ENCODE assay signal across 9 cellular contexts in the genomic region with DNA sequence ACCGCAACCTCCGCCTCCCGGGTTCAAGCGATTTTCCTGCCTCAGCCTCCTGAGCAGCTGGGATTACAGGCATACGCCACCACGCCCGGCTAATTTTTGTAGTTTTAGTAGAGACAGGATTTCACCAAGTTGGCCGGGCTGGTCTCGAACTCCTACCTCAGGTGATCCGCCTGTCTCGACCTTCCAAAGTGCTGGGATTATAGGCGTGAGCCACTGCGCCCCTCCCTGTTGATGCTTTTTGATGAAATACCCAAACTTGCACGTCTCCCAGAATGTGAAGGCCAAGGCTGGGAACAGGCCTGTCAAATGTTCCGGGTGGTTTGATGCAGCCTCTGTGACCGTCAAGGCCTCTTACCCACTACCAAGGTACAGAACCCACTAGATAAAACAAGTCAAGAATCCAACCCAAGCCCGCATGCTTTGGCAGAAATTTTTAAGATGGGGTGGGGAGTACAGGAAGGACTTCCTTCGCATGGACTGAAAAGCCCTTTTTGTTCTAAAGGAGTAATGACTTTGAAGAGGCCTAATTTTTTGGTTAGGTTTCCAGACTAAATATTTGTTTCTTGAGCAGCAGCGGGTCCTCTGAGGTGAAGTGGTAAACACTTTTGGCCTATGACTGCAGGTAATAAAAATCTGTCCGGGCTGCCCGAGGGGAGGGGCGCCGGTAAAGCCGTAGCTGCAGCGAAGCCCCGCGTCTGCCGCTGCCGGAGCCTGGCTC. TPM values are rescaled to one million over a fixed set of nuclear protein-coding genes. Genes with fewer than 3 reads are reported as not detected.
A peak's percentile ranks its signal among the peaks of the same experiment; 100 is the strongest.
DNase-seq lines count a peak whose midpoint lies in the region; ATAC-seq and TF ChIP-seq lines count a peak whose summit lies in the region.
"Had no signal": no experiment of that assay in that cellular context is flagged by ENCODE, and none has a peak within 500 bp of the region (broad histone marks: within the 10 kb centered on the region; RNA-seq: fewer than 3 reads in every experiment).

No MANE protein-coding gene starts in this region.

- intact Hi-C loops in activated T-helper 1 cell treated with anti-CD3 and anti-CD28 coated beads, Interleukin-12 subunit alpha, Interleukin-12 subunit beta, Interleukin-2, Interleukin-4 antibody, amounts not matched to agents 30 ng/mL and 10 ng/mL and 1 ng/mL, durations not matched to agents 14 hours and 24 hours and 36 hours (cut with micrococcal nuclease): loop anchor here (2.0 kb wide), 1 partner anchor 397 kb away; no protein-coding TSS in a partner anchor

- H3K4me1 ChIP-seq in foreskin keratinocyte: no peaks in the 10 kb centered on the region

- H3K27me3 ChIP-seq in foreskin keratinocyte: peaks cover 100% of the 10 kb centered on the region

- DNase-seq in ELF-1 (ENCODE audit: low read depth, low spot score): peak; percentile 11
- DNase-seq in activated T-helper 1 cell treated with anti-CD3 and anti-CD28 coated beads, Interleukin-12 subunit alpha, Interleukin-12 subunit beta, Interleukin-2, Interleukin-4 antibody, amounts not matched to agents 30 ng/mL and 10 ng/mL and 1 ng/mL, durations not matched to agents 14 hours and 24 hours and 36 hours (ENCODE audit: low spot score): no peak
- DNase-seq in nephron progenitor cell: no peak
- DNase-seq in foreskin keratinocyte: no peak
- DNase-seq in NCI-H2196 (lab: John Stamatoyannopoulos, UW; ENCODE audit: unreplicated experiment): no peak

- TF ChIP-seq CTCF in nephron progenitor cell (IDR thresholded peaks at IDR 0.05): no peak
- no peak for TF ChIP-seq CTCF in foreskin keratinocyte (conservative IDR thresholded peaks at IDR 0.05)

- H3K27ac ChIP-seq in foreskin keratinocyte: no peak overlapping the region
- H3K27ac ChIP-seq: C4-2B, epithelial cell of prostate had no signal

- ATAC-seq in foreskin keratinocyte (no peak), HG03432 (IDR thresholded peaks at IDR 0.05; ENCODE audit: unreplicated experiment) (no peak)

- H3K4me3 Mint-ChIP-seq in activated T-helper 1 cell treated with anti-CD3 and anti-CD28 coated beads, Interleukin-12 subunit alpha, Interleukin-12 subunit beta, Interleukin-2, Interleukin-4 antibody, amounts not matched to agents 30 ng/mL and 10 ng/mL and 1 ng/mL, durations not matched to agents 14 hours and 24 hours and 36 hours: no peak overlapping the region
- peak overlapping the region; percentile 81 for H3K4me3 Mint-ChIP-seq in nephron progenitor cell

- peaks cover 92% of the 10 kb centered on the region for H3K27me3 Mint-ChIP-seq in activated T-helper 1 cell treated with anti-CD3 and anti-CD28 coated beads, Interleukin-12 subunit alpha, Interleukin-12 subunit beta, Interleukin-2, Interleukin-4 antibody, amounts not matched to agents 30 ng/mL and 10 ng/mL and 1 ng/mL, durations not matched to agents 14 hours and 24 hours and 36 hours (ENCODE audit: insufficient read depth)
- H3K27me3 Mint-ChIP-seq in nephron progenitor cell (ENCODE audit: low read depth, poor library complexity): peaks cover 99% of the 10 kb centered on the region

- H3K9me3 Mint-ChIP-seq in activated T-helper 1 cell treated with anti-CD3 and anti-CD28 coated beads, Interleukin-12 subunit alpha, Interleukin-12 subunit beta, Interleukin-2, Interleukin-4 antibody, amounts not matched to agents 30 ng/mL and 10 ng/mL and 1 ng/mL, durations not matched to agents 14 hours and 24 hours and 36 hours: no peaks in the 10 kb centered on the region
- H3K9me3 Mint-ChIP-seq in nephron progenitor cell: peaks cover 7% of the 10 kb centered on the region

- H3K27ac Mint-ChIP-seq in activated T-helper 1 cell treated with anti-CD3 and anti-CD28 coated beads, Interleukin-12 subunit alpha, Interleukin-12 subunit beta, Interleukin-2, Interleukin-4 antibody, amounts not matched to agents 30 ng/mL and 10 ng/mL and 1 ng/mL, durations not matched to agents 14 hours and 24 hours and 36 hours: peak overlapping the region; percentile 55
- no peak overlapping the region for H3K27ac Mint-ChIP-seq in nephron progenitor cell

- peaks cover 6% of the 10 kb centered on the region for H3K4me1 Mint-ChIP-seq in activated T-helper 1 cell treated with anti-CD3 and anti-CD28 coated beads, Interleukin-12 subunit alpha, Interleukin-12 subunit beta, Interleukin-2, Interleukin-4 antibody, amounts not matched to agents 30 ng/mL and 10 ng/mL and 1 ng/mL, durations not matched to agents 14 hours and 24 hours and 36 hours (ENCODE audit: low read depth)
- peaks cover 28% of the 10 kb centered on the region for H3K4me1 Mint-ChIP-seq in nephron progenitor cell

- H3K36me3 Mint-ChIP-seq in activated T-helper 1 cell treated with anti-CD3 and anti-CD28 coated beads, Interleukin-12 subunit alpha, Interleukin-12 subunit beta, Interleukin-2, Interleukin-4 antibody, amounts not matched to agents 30 ng/mL and 10 ng/mL and 1 ng/mL, durations not matched to agents 14 hours and 24 hours and 36 hours (ENCODE audit: low read depth): no peaks in the 10 kb centered on the region
- H3K36me3 Mint-ChIP-seq in nephron progenitor cell (ENCODE audit: low read depth): no peaks in the 10 kb centered on the region

RNA-seq across cellular contexts. Expression of a gene that starts 3.7 kb away (rescaled TPM):
- not detected in 2 replicates for total RNA-seq in activated T-helper 1 cell treated with anti-CD3 and anti-CD28 coated beads, Interleukin-12 subunit alpha, Interleukin-12 subunit beta, Interleukin-2, Interleukin-4 antibody, amounts not matched to agents 30 ng/mL and 10 ng/mL and 1 ng/mL, durations not matched to agents 14 hours and 24 hours and 36 hours
- total RNA-seq in foreskin keratinocyte: not detected in 2 replicates
- polyA plus RNA-seq in foreskin keratinocyte: not detected in 2 replicates
- total RNA-seq: RPMI7951 had no signal

RNA-seq across cellular contexts. Expression of a gene that starts 5.0 kb away (rescaled TPM):
- total RNA-seq in activated T-helper 1 cell treated with anti-CD3 and anti-CD28 coated beads, Interleukin-12 subunit alpha, Interleukin-12 subunit beta, Interleukin-2, Interleukin-4 antibody, amounts not matched to agents 30 ng/mL and 10 ng/mL and 1 ng/mL, durations not matched to agents 14 hours and 24 hours and 36 hours: not detected in 2 replicates
- not detected in 2 replicates for total RNA-seq in foreskin keratinocyte
- not detected in 2 replicates for polyA plus RNA-seq in foreskin keratinocyte

RNA-seq across cellular contexts. Expression of a gene that starts 12.1 kb away (rescaled TPM):
- total RNA-seq in activated T-helper 1 cell treated with anti-CD3 and anti-CD28 coated beads, Interleukin-12 subunit alpha, Interleukin-12 subunit beta, Interleukin-2, Interleukin-4 antibody, amounts not matched to agents 30 ng/mL and 10 ng/mL and 1 ng/mL, durations not matched to agents 14 hours and 24 hours and 36 hours: not detected in 2 replicates
- not detected in 2 replicates for total RNA-seq in foreskin keratinocyte
- not detected in 2 replicates for polyA plus RNA-seq in foreskin keratinocyte
- total RNA-seq: RPMI7951 had no signal

RNA-seq across cellular contexts. Expression of a gene that starts 19.6 kb away (rescaled TPM):
- not detected in 2 replicates for total RNA-seq in activated T-helper 1 cell treated with anti-CD3 and anti-CD28 coated beads, Interleukin-12 subunit alpha, Interleukin-12 subunit beta, Interleukin-2, Interleukin-4 antibody, amounts not matched to agents 30 ng/mL and 10 ng/mL and 1 ng/mL, durations not matched to agents 14 hours and 24 hours and 36 hours
- not detected in 2 replicates for total RNA-seq in foreskin keratinocyte
- not detected in 2 replicates for polyA plus RNA-seq in foreskin keratinocyte
- total RNA-seq: RPMI7951 had no signal

RNA-seq across cellular contexts. Expression of a gene that starts 29.1 kb away (rescaled TPM):
- not detected in 2 replicates for total RNA-seq in activated T-helper 1 cell treated with anti-CD3 and anti-CD28 coated beads, Interleukin-12 subunit alpha, Interleukin-12 subunit beta, Interleukin-2, Interleukin-4 antibody, amounts not matched to agents 30 ng/mL and 10 ng/mL and 1 ng/mL, durations not matched to agents 14 hours and 24 hours and 36 hours
- not detected in 2 replicates for total RNA-seq in foreskin keratinocyte
- polyA plus RNA-seq in foreskin keratinocyte: not detected in 2 replicates
- total RNA-seq: RPMI7951 had no signal
